Comparison of ENCODE assay signal across 21 cellular contexts in the genomic region with DNA sequence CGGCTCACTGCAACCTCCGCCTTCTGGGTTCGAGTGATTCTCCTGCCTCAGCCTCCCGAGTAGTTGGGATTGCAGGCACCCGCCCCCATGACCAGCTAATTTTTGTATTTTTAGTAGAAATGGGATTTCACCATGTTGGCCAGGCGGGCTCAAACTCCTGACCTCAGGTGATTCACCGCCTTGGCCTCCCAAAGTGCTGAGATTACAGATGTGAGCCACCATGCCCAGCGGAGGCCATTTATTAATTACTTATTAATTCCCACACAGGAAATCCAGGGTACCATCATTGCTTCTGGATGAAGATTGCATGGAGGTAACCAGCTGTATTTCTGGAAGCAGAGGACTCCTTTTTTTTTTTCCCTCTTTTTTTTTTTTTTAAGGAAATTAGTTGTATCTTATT.
"Had no signal": no experiment of that assay in that cellular context is flagged by ENCODE, and none has a peak within 500 bp of the region (broad histone marks: within the 10 kb centered on the region; RNA-seq: fewer than 3 reads in every experiment).

No MANE protein-coding gene starts in this region.

- H3K27me3 ChIP-seq: heart right ventricle, testis, tibial nerve had no signal

- H3K27ac ChIP-seq: coronary artery, heart right ventricle, parathyroid adenoma, prostate gland, testis, tibial nerve had no signal

- DNase-seq: effector CD4-positive, alpha-beta T cell; endodermal cell; heart right ventricle; islet precursor cell; left cardiac atrium; left ventricle myocardium superior; mesendoderm; naive B cell; occipital lobe; retina; stimulated activated CD4-positive, alpha-beta T cell treated with anti-CD3 and anti-CD28 coated beads, Interleukin-2, amount 100 ng/mL, for 24 hours; stimulated activated CD4-positive, alpha-beta T cell treated with anti-CD3 and anti-CD28 coated beads, Interleukin-4, amount 100 ng/mL, for 4 hours; stimulated activated naive B cell treated with anti-CD40 and anti-IgM and Interleukin-4, amounts not matched to agents 10 μg/mL and 1 μg/mL and 100 μg/mL, for 72 hours; stimulated activated naive CD8-positive, alpha-beta T cell treated with anti-CD3 and anti-CD28 coated beads, Interleukin-15, amount 100 ng/mL, for 72 hours; testis had no signal

- ATAC-seq: heart right ventricle; left cardiac atrium; left ventricle myocardium superior; sciatic nerve; stimulated activated naive B cell treated with anti-CD40 and anti-IgM and Interleukin-4, amounts not matched to agents 10 μg/mL and 1 μg/mL and 100 μg/mL, for 72 hours; stimulated activated naive CD8-positive, alpha-beta T cell treated with anti-CD3 and anti-CD28 coated beads, Interleukin-15, amount 100 ng/mL, for 72 hours had no signal

- H3K79me2 ChIP-seq: parathyroid adenoma had no signal

- H3K4me1 ChIP-seq: parathyroid adenoma, testis had no signal

- H3K4me3 ChIP-seq: coronary artery, heart right ventricle, lung, prostate gland, testis, tibial nerve had no signal

- H2AFZ ChIP-seq: parathyroid adenoma had no signal

- H3K36me3 ChIP-seq: prostate gland, tibial nerve had no signal

- H3K9ac ChIP-seq: parathyroid adenoma had no signal

- H3K9me3 ChIP-seq: heart right ventricle, prostate gland, testis, tibial nerve had no signal
